2 cellular contexts compared by ENCODE assay signal in the genomic region with DNA sequence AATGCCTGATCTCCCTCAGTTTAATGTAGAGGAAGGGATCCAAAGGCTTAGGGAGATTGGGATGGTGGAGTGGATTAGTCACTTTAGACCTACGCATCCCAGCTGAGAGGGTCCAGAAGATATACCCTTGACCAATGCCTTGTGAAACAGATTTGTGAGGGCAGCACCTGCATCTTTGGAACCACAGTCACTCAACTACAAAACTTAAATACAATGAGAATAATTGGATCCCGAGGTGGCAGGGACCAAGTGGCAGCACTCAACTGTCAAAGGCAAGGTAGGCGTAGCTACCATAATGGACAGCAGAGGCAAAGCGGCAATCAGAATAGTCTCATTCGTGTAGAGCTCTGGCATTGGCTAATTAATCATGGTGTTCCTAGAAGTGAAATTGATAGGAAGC. TPM values are rescaled to one million over a fixed set of nuclear protein-coding genes. Genes with fewer than 3 reads are reported as not detected.
"Had no signal": no experiment of that assay in that cellular context is flagged by ENCODE, and none has a peak within 500 bp of the region (broad histone marks: within the 10 kb centered on the region; RNA-seq: fewer than 3 reads in every experiment).

No MANE protein-coding gene starts in this region.

RNA-seq across cellular contexts. Expression of a gene that starts 20.3 kb away (rescaled TPM):
- total RNA-seq: HT-29 had no signal
- polyA plus RNA-seq: IgD-negative memory B cell had no signal
